In the genomic region with DNA sequence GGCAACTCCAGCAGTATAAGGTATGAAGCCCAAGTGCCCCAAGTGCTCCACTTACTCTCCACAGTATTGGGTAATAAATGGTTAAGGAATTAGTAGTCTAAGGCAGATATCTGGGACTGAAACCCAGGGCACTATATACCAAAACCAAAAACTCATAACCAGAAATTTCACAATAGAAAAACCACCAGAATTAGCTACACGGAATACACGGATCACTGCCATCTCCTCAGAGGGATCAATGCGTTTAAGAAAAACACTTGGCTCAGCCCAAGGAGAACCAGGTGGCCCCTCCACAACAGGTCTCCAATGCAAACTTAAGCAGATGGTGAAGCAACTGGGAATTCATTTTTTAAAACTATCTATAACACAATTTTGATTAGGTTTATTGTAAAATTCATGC, we compare ENCODE assay signal across 17 cellular contexts.
"Had no signal": no experiment of that assay in that cellular context is flagged by ENCODE, and none has a peak within 500 bp of the region (broad histone marks: within the 10 kb centered on the region; RNA-seq: fewer than 3 reads in every experiment).

No MANE protein-coding gene starts in this region.

- H3K4me3 ChIP-seq: prostate gland, spleen, tibial nerve, upper lobe of right lung, vagina had no signal

- H3K4me1 ChIP-seq: parathyroid adenoma, prostate gland, upper lobe of right lung had no signal

- H3K79me2 ChIP-seq: parathyroid adenoma had no signal

- H3K36me3 ChIP-seq: prostate gland, vagina had no signal

- DNase-seq: dermis blood vessel endothelial cell; erythroblast; foreskin melanocyte; head of caudate nucleus; hippocampal formation; kidney glomerular epithelial cell; naive thymus-derived CD4-positive, alpha-beta T cell; nephron progenitor cell; spleen; stimulated activated CD4-positive, alpha-beta T cell treated with anti-CD3 and anti-CD28 coated beads, Interleukin-15, amount 100 ng/mL, for 24 hours; stimulated activated CD4-positive, alpha-beta T cell treated with anti-CD3 and anti-CD28 coated beads, Interleukin-1b, Interleukin-23, amount 100 ng/mL, for 48 hours; stimulated activated CD4-positive, alpha-beta T cell treated with anti-CD3 and anti-CD28 coated beads, Interleukin-4, amount 100 ng/mL, for 24 hours; upper lobe of right lung had no signal

- H3K9me3 ChIP-seq: prostate gland, spleen, tibial nerve, upper lobe of right lung, vagina had no signal

- H3K9ac ChIP-seq: parathyroid adenoma had no signal

- H2AFZ ChIP-seq: parathyroid adenoma had no signal

- H3K27me3 ChIP-seq: spleen, tibial nerve, upper lobe of right lung, vagina had no signal

- H3K27ac ChIP-seq: parathyroid adenoma, prostate gland, spleen, tibial nerve, upper lobe of right lung, vagina had no signal
